In the genomic region with DNA sequence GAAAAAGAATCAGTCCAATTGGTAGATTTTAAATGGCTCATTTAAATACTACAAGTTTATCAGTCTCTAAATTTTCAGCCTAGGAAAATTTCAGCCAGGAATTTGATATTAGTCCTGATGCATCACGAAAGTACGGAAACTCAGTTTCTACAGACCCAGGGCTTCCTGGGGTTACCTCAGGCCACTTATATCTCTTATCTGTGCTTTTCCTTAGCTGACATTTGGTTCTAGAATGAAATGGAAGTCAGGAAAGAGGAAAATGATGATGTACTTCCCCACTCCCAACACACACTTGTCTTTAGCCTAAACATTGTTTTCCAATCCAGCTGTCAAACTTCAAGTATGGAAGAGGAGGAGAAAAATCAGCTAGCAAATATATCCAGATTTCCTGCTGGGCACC, we compare ENCODE assay signal across 2 cellular contexts.
TF ChIP-seq lines count a peak whose summit lies in the region.

No MANE protein-coding gene starts in this region.

TF ChIP-seq in liver, 16 proteins besides CTCF, POLR2A, EP300 and RAD21:
- TF ChIP-seq JUND (IDR thresholded peaks at IDR 0.05): no peak
- peak; percentile 68 for TF ChIP-seq NR2F2 (IDR thresholded peaks at IDR 0.05)
- no peak for TF ChIP-seq HNF4A (conservative IDR thresholded peaks at IDR 0.05)
- no peak for TF ChIP-seq FOXA2 (IDR thresholded peaks at IDR 0.05)
- peak in 1 of 2 donors; percentile 27 for TF ChIP-seq RXRA (IDR thresholded peaks at IDR 0.05)
TF ChIP-seq in liver: peak in this region for 2.

TF ChIP-seq in HepG2, 621 proteins besides CTCF, POLR2A, EP300 and RAD21:
- no peak for TF ChIP-seq AFF4 (CRISPR knock-in tag; IDR thresholded peaks at IDR 0.05)
- TF ChIP-seq, protein P1, sequence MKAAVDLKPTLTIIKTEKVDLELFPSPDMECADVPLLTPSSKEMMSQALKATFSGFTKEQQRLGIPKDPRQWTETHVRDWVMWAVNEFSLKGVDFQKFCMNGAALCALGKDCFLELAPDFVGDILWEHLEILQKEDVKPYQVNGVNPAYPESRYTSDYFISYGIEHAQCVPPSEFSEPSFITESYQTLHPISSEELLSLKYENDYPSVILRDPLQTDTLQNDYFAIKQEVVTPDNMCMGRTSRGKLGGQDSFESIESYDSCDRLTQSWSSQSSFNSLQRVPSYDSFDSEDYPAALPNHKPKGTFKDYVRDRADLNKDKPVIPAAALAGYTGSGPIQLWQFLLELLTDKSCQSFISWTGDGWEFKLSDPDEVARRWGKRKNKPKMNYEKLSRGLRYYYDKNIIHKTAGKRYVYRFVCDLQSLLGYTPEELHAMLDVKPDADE (CRISPR knock-in tag; IDR thresholded peaks at IDR 0.05): no peak
- no peak for TF ChIP-seq HNF1A (IDR thresholded peaks at IDR 0.05; ENCODE audit: low read depth)
- TF ChIP-seq HNF1A (CRISPR knock-in tag; IDR thresholded peaks at IDR 0.05; ENCODE audit: borderline replicate concordance): no peak
